In genomic region chr10:69387500-69387899, GRCh38 we compare ENCODE assay signal across 16 cellular contexts. TPM values are rescaled to one million over a fixed set of nuclear protein-coding genes. Genes with fewer than 3 reads are reported as not detected.
DNase-seq lines count a peak whose midpoint lies in the region; ATAC-seq, FAIRE-seq and TF ChIP-seq lines count a peak whose summit lies in the region.
"Had no signal": no experiment of that assay in that cellular context is flagged by ENCODE, and none has a peak within 500 bp of the region (broad histone marks: within the 10 kb centered on the region; RNA-seq: fewer than 3 reads in every experiment).

No MANE protein-coding gene starts in this region.

- H3K36me3 Mint-ChIP-seq in natural killer cell treated with Interleukin-12 subunit alpha and Interleukin-12 subunit beta and Interleukin-15 and Interleukin-18, amount 100 ng/mL, for 72 hours, result peaks cover 26% of the 10 kb centered on the region
- H3K36me3 Mint-ChIP-seq in natural killer cell, result peaks cover 13% of the 10 kb centered on the region
- H3K36me3 Mint-ChIP-seq in astrocyte (ENCODE audit: low read depth, unreplicated experiment), result peaks cover 31% of the 10 kb centered on the region
- H3K36me3 Mint-ChIP-seq in naive thymus-derived CD4-positive, alpha-beta T cell, result peaks cover 8 to 53% (median 42%) of the 10 kb centered on the region in 5 donors

- no peak for FAIRE-seq in astrocyte (lab: Jason Lieb, UNC)

- H3K27me3 ChIP-seq in astrocyte (ENCODE audit: insufficient read depth, low read length), result no peaks in the 10 kb centered on the region
- H3K27me3 ChIP-seq in naive thymus-derived CD4-positive, alpha-beta T cell (ENCODE audit: control insufficient read depth in 2 of 2, insufficient read depth in 2 of 2, low read length in 2 of 2), result no peaks in the 10 kb centered on the region
- no peaks in the 10 kb centered on the region for H3K27me3 ChIP-seq in esophagus muscularis mucosa

- H3K4me3 ChIP-seq in astrocyte (ENCODE audit: insufficient read depth, low read depth, low read length) (no peak overlapping the region), esophagus muscularis mucosa (no peak overlapping the region)
- no peak overlapping the region for H3K4me3 ChIP-seq in naive thymus-derived CD4-positive, alpha-beta T cell (ENCODE audit: low read length)

- no peak overlapping the region for H3K27ac ChIP-seq in astrocyte (ENCODE audit: low read depth, low read length)
- no peak overlapping the region for H3K27ac ChIP-seq in naive thymus-derived CD4-positive, alpha-beta T cell (ENCODE audit: low read depth, low read length)
- no peak overlapping the region for H3K27ac ChIP-seq in esophagus muscularis mucosa (replicated peaks in 1 of 4)

- no peak overlapping the region for H3K27ac Mint-ChIP-seq in natural killer cell treated with Interleukin-12 subunit alpha and Interleukin-12 subunit beta and Interleukin-15 and Interleukin-18, amount 100 ng/mL, for 72 hours
- H3K27ac Mint-ChIP-seq in natural killer cell (no peak overlapping the region), astrocyte (ENCODE audit: unreplicated experiment) (peak overlapping the region; percentile 14)
- peak overlapping the region in 5 of 9 donors; percentile 31 to 86 (median 55) for H3K27ac Mint-ChIP-seq in naive thymus-derived CD4-positive, alpha-beta T cell
- H3K27ac Mint-ChIP-seq: IgD-negative memory B cell had no signal

- H3K27me3 Mint-ChIP-seq in natural killer cell treated with Interleukin-12 subunit alpha and Interleukin-12 subunit beta and Interleukin-15 and Interleukin-18, amount 100 ng/mL, for 72 hours, result no peaks in the 10 kb centered on the region
- H3K27me3 Mint-ChIP-seq in natural killer cell (ENCODE audit: low read depth in 2 of 2) (no peaks in the 10 kb centered on the region), astrocyte (ENCODE audit: low read depth, unreplicated experiment) (no peaks in the 10 kb centered on the region)
- H3K27me3 Mint-ChIP-seq in naive thymus-derived CD4-positive, alpha-beta T cell, result no peaks in the 10 kb centered on the region
- H3K27me3 Mint-ChIP-seq: IgD-negative memory B cell had no signal

- POLR2A ChIA-PET in naive thymus-derived CD4-positive, alpha-beta T cell (lab: Charles Lee), result no interaction called here

- no peaks in the 10 kb centered on the region for H3K79me2 ChIP-seq in astrocyte (ENCODE audit: insufficient read depth, low read length)

- peaks cover 34% of the 10 kb centered on the region for H4K20me1 ChIP-seq in astrocyte (ENCODE audit: insufficient read depth, low read length)

- intact Hi-C loops in natural killer cell (cut with micrococcal nuclease) (no loop called here), esophagus muscularis mucosa (cut with DNase I) (no loop called here)
- intact Hi-C loops in naive thymus-derived CD4-positive, alpha-beta T cell (cut with micrococcal nuclease), result no loop called here

- no peak overlapping the region for H3K4me2 ChIP-seq in astrocyte (ENCODE audit: low read length)

- 92% methylated on average over 3 of the region's 3 CpGs for WGBS in esophagus muscularis mucosa

- peak; percentile 10 for DNase-seq in natural killer cell treated with Interleukin-12 subunit alpha and Interleukin-12 subunit beta and Interleukin-15 and Interleukin-18, amount 100 ng/mL, for 72 hours (ENCODE audit: low spot score)
- no peak for DNase-seq in natural killer cell
- DNase-seq in astrocyte (ENCODE audit: low read depth), result no peak
- no peak for DNase-seq in naive thymus-derived CD4-positive, alpha-beta T cell
- no peak for DNase-seq in AG08396 (ENCODE audit: low spot score)
- DNase-seq in esophagus muscularis mucosa (ENCODE audit: extremely low spot score), result no peak
- no peak for DNase-seq in NCI-H2196 treated with DMSO at 0.1 percent for 48 hours (lab: John Stamatoyannopoulos, UW; ENCODE audit: unreplicated experiment)
- DNase-seq: AML-193, Calu3, H7, Kasumi-1, NCI-H187, NCI-H526 treated with DMSO at 0.1 percent for 48 hours, SIG-M5 had no signal

- TF ChIP-seq CTCF in natural killer cell (IDR thresholded peaks at IDR 0.05) (no peak), astrocyte (IDR thresholded peaks at IDR 0.05; ENCODE audit: insufficient read depth, low read depth, low read length) (no peak), esophagus muscularis mucosa (IDR thresholded peaks at IDR 0.05) (no peak)

- H3K36me3 ChIP-seq in astrocyte (ENCODE audit: insufficient read depth, low read length) (peaks cover 24% of the 10 kb centered on the region), esophagus muscularis mucosa (peaks cover 34 to 99% (median 90%) of the 10 kb centered on the region in 4 donors)
- H3K36me3 ChIP-seq in naive thymus-derived CD4-positive, alpha-beta T cell (ENCODE audit: control insufficient read depth in 2 of 3, insufficient read depth in 3 of 3, low read length in 3 of 3), result peaks cover 8 to 94% (median 22%) of the 10 kb centered on the region in 3 experiments

- no peak overlapping the region for H2AFZ ChIP-seq in astrocyte (ENCODE audit: low read depth, low read length)

- CTCF ChIA-PET in naive thymus-derived CD4-positive, alpha-beta T cell (lab: Charles Lee), result interaction anchor here (1.0 kb wide), 1 partner anchor 149 kb away, joined by 3 read pairs; no protein-coding TSS in a partner anchor

- no peak overlapping the region for H3K9ac ChIP-seq in astrocyte (ENCODE audit: low read length)

- TF ChIP-seq EP300 in esophagus muscularis mucosa (IDR thresholded peaks at IDR 0.05), result no peak

- no peaks in the 10 kb centered on the region for H3K9me3 Mint-ChIP-seq in natural killer cell treated with Interleukin-12 subunit alpha and Interleukin-12 subunit beta and Interleukin-15 and Interleukin-18, amount 100 ng/mL, for 72 hours
- H3K9me3 Mint-ChIP-seq in natural killer cell (no peaks in the 10 kb centered on the region), astrocyte (ENCODE audit: unreplicated experiment) (no peaks in the 10 kb centered on the region)
- H3K9me3 Mint-ChIP-seq in naive thymus-derived CD4-positive, alpha-beta T cell, result no peaks in the 10 kb centered on the region

- H3K4me3 Mint-ChIP-seq in natural killer cell treated with Interleukin-12 subunit alpha and Interleukin-12 subunit beta and Interleukin-15 and Interleukin-18, amount 100 ng/mL, for 72 hours, result no peak overlapping the region
- no peak overlapping the region for H3K4me3 Mint-ChIP-seq in natural killer cell
- H3K4me3 Mint-ChIP-seq in astrocyte (ENCODE audit: unreplicated experiment), result no peak overlapping the region
- H3K4me3 Mint-ChIP-seq in naive thymus-derived CD4-positive, alpha-beta T cell, result no peak overlapping the region
- H3K4me3 Mint-ChIP-seq: IgD-negative memory B cell had no signal

- no peak for ATAC-seq in natural killer cell treated with Interleukin-12 subunit alpha and Interleukin-12 subunit beta and Interleukin-15 and Interleukin-18, amount 100 ng/mL, for 72 hours
- no peak for ATAC-seq in natural killer cell
- no peak for ATAC-seq in naive thymus-derived CD4-positive, alpha-beta T cell

- H3K9me3 ChIP-seq in astrocyte (ENCODE audit: insufficient read depth, low read depth, low read length) (no peaks in the 10 kb centered on the region), esophagus muscularis mucosa (no peaks in the 10 kb centered on the region)
- no peaks in the 10 kb centered on the region for H3K9me3 ChIP-seq in naive thymus-derived CD4-positive, alpha-beta T cell (ENCODE audit: control insufficient read depth in 2 of 3, low read length in 3 of 3)

- peaks cover 21% of the 10 kb centered on the region for H3K4me1 ChIP-seq in astrocyte (ENCODE audit: insufficient read depth, low read length)
- H3K4me1 ChIP-seq in naive thymus-derived CD4-positive, alpha-beta T cell (ENCODE audit: control insufficient read depth in 2 of 2, insufficient read depth in 2 of 2, low read length in 2 of 2), result peaks cover 4 to 6% of the 10 kb centered on the region in 2 donors
- H3K4me1 ChIP-seq in esophagus muscularis mucosa, result peaks cover 16 to 40% (median 38%) of the 10 kb centered on the region in 4 donors

- TF ChIP-seq POLR2A in esophagus muscularis mucosa (IDR thresholded peaks at IDR 0.05; ENCODE audit: low read depth), result no peak

- H3K4me1 Mint-ChIP-seq in natural killer cell treated with Interleukin-12 subunit alpha and Interleukin-12 subunit beta and Interleukin-15 and Interleukin-18, amount 100 ng/mL, for 72 hours (ENCODE audit: low read depth in 2 of 2), result peaks cover 8 to 9% of the 10 kb centered on the region in 2 donors
- peaks cover 9% of the 10 kb centered on the region in 2 donors for H3K4me1 Mint-ChIP-seq in natural killer cell
- H3K4me1 Mint-ChIP-seq in astrocyte (ENCODE audit: low read depth, unreplicated experiment), result peaks cover 20% of the 10 kb centered on the region
- H3K4me1 Mint-ChIP-seq in naive thymus-derived CD4-positive, alpha-beta T cell, result peaks cover 4 to 35% (median 17%) of the 10 kb centered on the region in 7 donors

RNA-seq across cellular contexts. Expression of gene TACR2, which starts 29.2 kb away (rescaled TPM):
- not detected for total RNA-seq in natural killer cell treated with Interleukin-12 subunit alpha and Interleukin-12 subunit beta and Interleukin-15 and Interleukin-18, amount 100 ng/mL, for 72 hours
- total RNA-seq in natural killer cell (not detected), astrocyte (not detected in 2 replicates), esophagus muscularis mucosa (10 to 100 TPM; 51.4 to 72.6 (median 68.1) TPM)
- total RNA-seq in naive thymus-derived CD4-positive, alpha-beta T cell, result under 1 TPM in 1 of 5 experiments, not detected in 4; 0.44 TPM
- polyA plus RNA-seq in naive thymus-derived CD4-positive, alpha-beta T cell, result under 1 TPM in 1 of 2 donors, not detected in 1; 0.47 TPM
- total RNA-seq: H7, HT1080 had no signal

Comparison
In these comparisons a context has a peak if more than half of its experiments do, and no peak if none do; other contexts are left out.
1. H3K27ac Mint-ChIP-seq: peak in astrocyte (single experiment) and naive thymus-derived CD4-positive, alpha-beta T cell (5 of 9); none in natural killer cell treated with Interleukin-12 subunit alpha and Interleukin-12 subunit beta and Interleukin-15 and Interleukin-18, amount 100 ng/mL, for 72 hours (0 of 2) and natural killer cell (0 of 2).
2. RNA of gene TACR2, which starts 29.2 kb away (total RNA-seq): 51.4 to 72.6 TPM in esophagus muscularis mucosa; 0.44 TPM in naive thymus-derived CD4-positive, alpha-beta T cell, not detected in natural killer cell treated with Interleukin-12 subunit alpha and Interleukin-12 subunit beta and Interleukin-15 and Interleukin-18, amount 100 ng/mL, for 72 hours, not detected in natural killer cell and not detected in astrocyte; every median in the first group is over 10 times any median in the second.